In genomic region chr2:46565364-46565763, GRCh38 we compare ENCODE assay signal across 15 cellular contexts.
"Had no signal": no experiment of that assay in that cellular context is flagged by ENCODE, and none has a peak within 500 bp of the region (broad histone marks: within the 10 kb centered on the region; RNA-seq: fewer than 3 reads in every experiment).

No MANE protein-coding gene starts in this region.

- H3K27ac ChIP-seq: prostate gland, VCaP had no signal

- H3K36me3 ChIP-seq: prostate gland, sigmoid colon had no signal

- H3K9me3 Mint-ChIP-seq: activated CD4-positive, alpha-beta memory T cell treated with anti-CD3 and anti-CD28 coated beads, Interleukin-2, amount 10 ng/mL, durations not matched to agents 7 days and 5 days; activated naive CD8-positive, alpha-beta T cell treated with anti-CD3 and anti-CD28 coated beads, Interleukin-2, amount 10 ng/mL, durations not matched to agents 7 days and 5 days; nephron had no signal

- ATAC-seq: activated CD4-positive, alpha-beta T cell treated with anti-CD3 and anti-CD28 coated beads for 36 hours; left colon; mucosa of descending colon; stimulated activated naive CD8-positive, alpha-beta T cell treated with anti-CD3 and anti-CD28 coated beads, Interleukin-15, Interleukin-2, amounts not matched to agents 100 U/mL and 50 U/mL, for 24 hours had no signal

- H3K9me3 ChIP-seq: mucosa of descending colon, prostate gland, sigmoid colon had no signal

- H3K27ac Mint-ChIP-seq: activated CD4-positive, alpha-beta memory T cell treated with anti-CD3 and anti-CD28 coated beads, Interleukin-2, amount 10 ng/mL, durations not matched to agents 7 days and 5 days; activated CD4-positive, alpha-beta T cell treated with anti-CD3 and anti-CD28 coated beads for 36 hours; activated naive CD8-positive, alpha-beta T cell treated with anti-CD3 and anti-CD28 coated beads, Interleukin-2, amount 10 ng/mL, durations not matched to agents 7 days and 5 days had no signal

- DNase-seq: activated CD4-positive, alpha-beta memory T cell treated with anti-CD3 and anti-CD28 coated beads, Interleukin-2, amount 10 ng/mL, durations not matched to agents 7 days and 5 days; activated CD4-positive, alpha-beta T cell treated with anti-CD3 and anti-CD28 coated beads for 36 hours; activated gamma-delta T cell; activated naive CD8-positive, alpha-beta T cell treated with anti-CD3 and anti-CD28 coated beads, Interleukin-2, amount 10 ng/mL, durations not matched to agents 7 days and 5 days; activated T-cell treated with anti-CD3 and anti-CD28 coated beads, Interleukin-2, amount 50 U/mL, for 48 hours; anterior cingulate cortex; left colon; mammary epithelial cell; mucosa of descending colon; sigmoid colon; stimulated activated CD4-positive, alpha-beta T cell treated with anti-CD3 and anti-CD28 coated beads, Interleukin-2, amount 100 ng/mL, for 24 hours; stimulated activated naive CD8-positive, alpha-beta T cell treated with anti-CD3 and anti-CD28 coated beads, Interleukin-15, Interleukin-2, amounts not matched to agents 100 U/mL and 50 U/mL, for 24 hours had no signal

- H3K4me3 ChIP-seq: mucosa of descending colon, prostate gland, sigmoid colon had no signal

- H3K4me3 Mint-ChIP-seq: activated CD4-positive, alpha-beta memory T cell treated with anti-CD3 and anti-CD28 coated beads, Interleukin-2, amount 10 ng/mL, durations not matched to agents 7 days and 5 days; activated CD4-positive, alpha-beta T cell treated with anti-CD3 and anti-CD28 coated beads for 36 hours; activated naive CD8-positive, alpha-beta T cell treated with anti-CD3 and anti-CD28 coated beads, Interleukin-2, amount 10 ng/mL, durations not matched to agents 7 days and 5 days had no signal

- H3K27me3 Mint-ChIP-seq: activated CD4-positive, alpha-beta memory T cell treated with anti-CD3 and anti-CD28 coated beads, Interleukin-2, amount 10 ng/mL, durations not matched to agents 7 days and 5 days; activated CD4-positive, alpha-beta T cell treated with anti-CD3 and anti-CD28 coated beads for 36 hours; activated naive CD8-positive, alpha-beta T cell treated with anti-CD3 and anti-CD28 coated beads, Interleukin-2, amount 10 ng/mL, durations not matched to agents 7 days and 5 days had no signal

- H3K27me3 ChIP-seq: sigmoid colon had no signal

- H3K4me1 ChIP-seq: prostate gland had no signal
